In the genomic region with DNA sequence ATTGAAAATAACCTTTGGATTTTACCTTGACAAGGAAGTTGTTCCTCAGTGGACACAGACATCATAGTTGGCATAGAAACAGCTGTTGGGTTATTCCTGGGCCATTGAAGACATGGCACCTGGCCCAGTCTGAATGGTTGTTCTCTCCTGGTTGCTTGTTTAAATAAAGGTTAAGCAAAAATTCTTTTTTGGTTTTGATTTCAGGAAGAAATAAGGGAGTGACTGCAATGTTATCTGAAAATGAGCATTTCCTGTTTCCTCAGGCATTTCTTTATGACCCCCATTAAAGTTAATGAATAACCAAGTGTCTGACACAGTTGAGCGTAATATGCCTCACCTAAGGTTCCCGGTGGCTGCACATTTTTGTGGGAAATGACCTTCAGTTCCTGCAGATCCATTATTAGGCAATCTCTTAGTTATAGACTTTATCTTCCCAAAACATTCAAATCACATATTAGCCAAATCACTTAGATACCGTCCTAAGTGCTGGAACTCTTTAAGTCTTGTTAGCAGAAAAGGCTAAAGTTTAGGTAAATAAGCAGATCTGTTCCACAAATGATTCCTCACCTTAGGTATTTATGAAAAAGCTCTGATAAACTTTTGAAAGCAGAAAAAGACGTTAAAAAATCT, we compare ENCODE assay signal across 17 cellular contexts.
A peak's percentile ranks its signal among the peaks of the same experiment; 100 is the strongest.
DNase-seq lines count a peak whose midpoint lies in the region; ATAC-seq and TF ChIP-seq lines count a peak whose summit lies in the region.
"Had no signal": no experiment of that assay in that cellular context is flagged by ENCODE, and none has a peak within 500 bp of the region (broad histone marks: within the 10 kb centered on the region; RNA-seq: fewer than 3 reads in every experiment).

No MANE protein-coding gene starts in this region.

- TF ChIP-seq CTCF in adrenal gland (IDR thresholded peaks at IDR 0.05) (no peak), kidney epithelial cell (IDR thresholded peaks at IDR 0.05; ENCODE audit: insufficient read depth, low read length, poor library complexity, severe bottlenecking) (no peak), stomach (IDR thresholded peaks at IDR 0.05) (no peak)

- H3K27me3 ChIP-seq in adrenal gland (no peaks in the 10 kb centered on the region), kidney epithelial cell (ENCODE audit: control insufficient read depth, insufficient read depth, low read length) (no peaks in the 10 kb centered on the region), stomach (no peaks in the 10 kb centered on the region)

- H3K9me3 ChIP-seq in adrenal gland (replicated peaks in 1 of 3), result no peaks in the 10 kb centered on the region
- peaks cover 0 to 15% (median 11%) of the 10 kb centered on the region in 4 donors for H3K9me3 ChIP-seq in stomach

- intact Hi-C loops in adrenal gland (cut with DNase I) (no loop called here), stomach (cut with DNase I; ENCODE audit: low total_unique reads) (no loop called here)

- H3K27ac ChIP-seq in adrenal gland (peak overlapping the region in 1 of 5 donors; percentile 56), stomach (peak overlapping the region; percentile 74 to 87 (median 80))

- H3K4me1 ChIP-seq in adrenal gland (replicated peaks in 1 of 2) (peaks cover 0 to 6% of the 10 kb centered on the region in 2 donors), stomach (peaks cover 7 to 19% (median 16%) of the 10 kb centered on the region in 4 donors)

- DNase-seq in NCI-H2081 (lab: John Stamatoyannopoulos, UW), result peak; percentile 17 to 51
- no peak for DNase-seq in NCI-H2081 treated with DMSO at 0.1 percent for 48 hours (lab: John Stamatoyannopoulos, UW)
- peak in 5 of 7 donors; percentile 21 to 67 (median 36) for DNase-seq in adrenal gland
- peak; percentile 86 for DNase-seq in kidney epithelial cell (ENCODE audit: low read depth)
- DNase-seq in stomach, result peak; percentile 94
- no peak for DNase-seq in NCI-H1105 (lab: John Stamatoyannopoulos, UW)
- DNase-seq: 8988T; activated CD4-positive, CD25-positive, alpha-beta regulatory T cell; activated T-cell treated with anti-CD3 and anti-CD28 coated beads, Interleukin-2, amount 50 U/mL, for 48 hours; caudate nucleus; IMR-90; NCI-H2107; SHP77; stimulated activated CD4-positive, alpha-beta T cell treated with anti-CD3 and anti-CD28 coated beads, Interleukin-12 subunit alpha, Interleukin-12 subunit beta, amount 100 ng/mL, for 4 hours; stimulated activated CD8-positive, alpha-beta memory T cell treated with anti-CD3 and anti-CD28 coated beads, Interleukin-4, amount 100 ng/mL, for 48 hours had no signal

- TF ChIP-seq POLR2A in adrenal gland (IDR thresholded peaks at IDR 0.05), result no peak
- TF ChIP-seq POLR2A in stomach (IDR thresholded peaks at IDR 0.05), result no peak

- ATAC-seq in HG03025 (IDR thresholded peaks at IDR 0.05; ENCODE audit: low FRiP score, unreplicated experiment) (no peak), HG03460 (IDR thresholded peaks at IDR 0.05; ENCODE audit: unreplicated experiment) (no peak)

- WGBS in adrenal gland, 4 donors, result 46 to 50% (median 49%) methylated on average over 4 of the region's 4 CpGs
- 15 to 32% (median 21%) methylated on average over 4 of the region's 4 CpGs for WGBS in stomach, 5 donors

- H3K4me3 ChIP-seq in adrenal gland (no peak overlapping the region), kidney epithelial cell (ENCODE audit: low read depth, low read length) (no peak overlapping the region), stomach (no peak overlapping the region)

- TF ChIP-seq EP300 in stomach (IDR thresholded peaks at IDR 0.05), result no peak

- no peaks in the 10 kb centered on the region for H3K36me3 ChIP-seq in adrenal gland (replicated peaks in 1 of 2)
- no peaks in the 10 kb centered on the region for H3K36me3 ChIP-seq in kidney epithelial cell (ENCODE audit: control insufficient read depth, insufficient read depth, low read length)
- H3K36me3 ChIP-seq in stomach, result no peaks in the 10 kb centered on the region

Comparison
In these comparisons a context has a peak if more than half of its experiments do, and no peak if none do; other contexts are left out.
1. DNase-seq: peak in NCI-H2081 (2 of 2), adrenal gland (5 of 7), kidney epithelial cell (single experiment) and stomach (single experiment); none in NCI-H2081 treated with DMSO at 0.1 percent for 48 hours (single experiment) and NCI-H1105 (single experiment).